ENCODE assay signal across 15 cellular contexts in the genomic region with DNA sequence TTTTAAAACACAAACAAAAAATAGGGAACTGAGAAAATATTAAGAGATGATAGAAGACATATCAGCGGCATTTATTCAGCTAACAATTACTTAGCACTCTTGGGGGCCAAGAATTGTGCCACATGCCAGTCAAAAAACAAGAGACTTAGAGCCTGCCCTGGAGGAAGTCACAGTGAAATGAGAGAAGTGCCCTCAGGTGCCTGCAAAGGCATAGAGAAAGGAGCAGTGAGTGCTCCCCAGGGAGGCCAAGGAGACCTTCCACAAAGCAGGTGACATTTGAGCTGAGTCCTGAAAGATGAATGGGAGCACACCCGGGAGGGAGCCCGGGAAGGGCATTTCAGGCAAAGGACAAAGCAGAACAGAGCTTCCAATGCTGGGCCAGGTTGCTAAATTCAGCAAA.
DNase-seq lines count a peak whose midpoint lies in the region; ATAC-seq and TF ChIP-seq lines count a peak whose summit lies in the region.
"Had no signal": no experiment of that assay in that cellular context is flagged by ENCODE, and none has a peak within 500 bp of the region (broad histone marks: within the 10 kb centered on the region; RNA-seq: fewer than 3 reads in every experiment).

No MANE protein-coding gene starts in this region.

- H3K18ac ChIP-seq in IMR-90 (ENCODE audit: low read depth, low read length), result no peak overlapping the region

- peak overlapping the region; percentile 64; the same call in 1 of the 2 replicates for H3K4ac ChIP-seq in IMR-90 (ENCODE audit: low read depth, low read length)

- dilution Hi-C loops in IMR-90 (cut with HindIII; ENCODE audit: low sequenced_read_pairs, unreplicated experiment), result no loop called here

- no peak overlapping the region for H2BK5ac ChIP-seq in IMR-90 (ENCODE audit: low read depth, low read length, poor library complexity, severe bottlenecking)

- H3K27ac ChIP-seq in IMR-90 (ENCODE audit: insufficient read depth, low read length), result no peak overlapping the region
- no peak overlapping the region for H3K27ac ChIP-seq in ovary

- no peak overlapping the region for H3K9ac ChIP-seq in IMR-90 (ENCODE audit: low read depth, low read length)
- H3K9ac ChIP-seq: SK-N-SH had no signal

- 0 out of 2 replicates have a peak overlapping the region, but pooled peaks have one; percentile 13 for H3K14ac ChIP-seq in IMR-90 (replicated peaks; ENCODE audit: low read depth, low read length)

- TF ChIP-seq EP300 in ovary (IDR thresholded peaks at IDR 0.05), result no peak

- TF ChIP-seq CTCF in IMR-90 (conservative IDR thresholded peaks at IDR 0.05; ENCODE audit: low read depth, low read length) (no peak), ovary (IDR thresholded peaks at IDR 0.05) (no peak), GM13977 (IDR thresholded peaks at IDR 0.05; ENCODE audit: extremely low read depth, insufficient read depth, missing control alignments) (no peak)

- peak overlapping the region in 1 of 2 experiments; percentile 29; a peak in 1 of 4 replicates for H4K8ac ChIP-seq in IMR-90 (ENCODE audit: low read depth in 2 of 2, low read length in 2 of 2)

- peak overlapping the region; percentile 60; the same call in 1 of the 2 replicates for H2BK120ac ChIP-seq in IMR-90 (ENCODE audit: low read depth, low read length)

- intact Hi-C loops in IMR-90 (cut with micrococcal nuclease), result loop anchor here (10.0 kb wide), 1 partner anchor 414 kb away; no protein-coding TSS in a partner anchor
- intact Hi-C loops in ovary (cut with DNase I), result no loop called here

- H3K4me3 ChIP-seq in IMR-90 (ENCODE audit: insufficient read depth, low read depth, low read length) (no peak overlapping the region), ovary (no peak overlapping the region)

- WGBS in IMR-90 (ENCODE audit: extremely low coverage in 2 of 2, insufficient read length in 1 of 2), 2 experiments, result no CpG with 5 or more reads among the region's 3 CpGs
- 73 to 77% (median 74%) methylated on average over 3 of the region's 3 CpGs for WGBS in ovary, 3 donors

- H3K4me2 ChIP-seq in IMR-90 (ENCODE audit: low read depth, low read length), result no peak overlapping the region
- H3K4me2 ChIP-seq: SK-N-SH had no signal

- H3K27me3 ChIP-seq in IMR-90 (ENCODE audit: control insufficient read depth, insufficient read depth, low read length), result no peaks in the 10 kb centered on the region
- H3K27me3 ChIP-seq in ovary, result no peaks in the 10 kb centered on the region

- POLR2A ChIA-PET in IMR-90 (lab: Charles Lee; ENCODE audit: unreplicated experiment), result no interaction called here

- 0 out of 4 replicates have a peak, but pooled peaks cover 0 to 5% of the 10 kb centered on the region in 2 experiments for H3K79me1 ChIP-seq in IMR-90 (ENCODE audit: low read depth in 1 of 2, low read length in 2 of 2)

- H2AFZ ChIP-seq in IMR-90 (replicated peaks; ENCODE audit: low read length, poor library complexity), result peak overlapping the region; percentile 9

- H3K9me1 ChIP-seq in IMR-90 (ENCODE audit: insufficient read depth, low read length), result peaks cover 9% of the 10 kb centered on the region

- no peak overlapping the region for H2AK9ac ChIP-seq in IMR-90 (replicated peaks; ENCODE audit: low read depth, low read length, poor library complexity)

- no peak overlapping the region; the same call in 1 of the 2 replicates for H4K91ac ChIP-seq in IMR-90 (ENCODE audit: insufficient read depth, low read depth, low read length)

- no peak for TF ChIP-seq RAD21 in IMR-90 (IDR thresholded peaks at IDR 0.05; ENCODE audit: low read length)

- H2BK15ac ChIP-seq in IMR-90 (ENCODE audit: low read depth, low read length), result peak overlapping the region; percentile 54; the same call in 1 of the 3 replicates

- H3K56ac ChIP-seq in IMR-90 (ENCODE audit: extremely low read depth, insufficient read depth, low read length), result no peak overlapping the region

- H3K4me1 ChIP-seq in IMR-90 (ENCODE audit: control insufficient read depth, insufficient read depth, low read length) (peaks cover 13% of the 10 kb centered on the region), ovary (ENCODE audit: insufficient read depth) (no peaks in the 10 kb centered on the region)

- H3K23ac ChIP-seq in IMR-90 (ENCODE audit: low read depth, low read length), result no peak overlapping the region

- H3K36me3 ChIP-seq in IMR-90 (ENCODE audit: control insufficient read depth, insufficient read depth, low read length), result no peaks in the 10 kb centered on the region
- H3K36me3 ChIP-seq in ovary, result no peaks in the 10 kb centered on the region

- CTCF ChIA-PET in IMR-90 (lab: Yijun Ruan, JAX), result no interaction called here

- peak overlapping the region; percentile 20; the same call in 1 of the 2 replicates for H4K5ac ChIP-seq in IMR-90 (ENCODE audit: low read depth, low read length)

- H2AK5ac ChIP-seq in IMR-90 (ENCODE audit: low read depth, low read length), result peak overlapping the region; percentile 86

- H3K9me3 ChIP-seq in IMR-90 (ENCODE audit: control insufficient read depth, insufficient read depth, low read length) (peaks cover 2% of the 10 kb centered on the region), ovary (no peaks in the 10 kb centered on the region)
- H3K9me3 ChIP-seq: SK-N-SH had no signal

- DNase-seq in DMS153 (lab: John Stamatoyannopoulos, UW) (peak; percentile 53), IMR-90 (no peak), NOMO-1 treated with dmso at 0.1 percent for 144 hours (lab: John Stamatoyannopoulos, UW; ENCODE audit: unreplicated experiment) (peak; percentile 8), left kidney (ENCODE audit: low read depth, low spot score) (peak; percentile 35), ovary (no peak), GM13977 (ENCODE audit: low spot score) (no peak), GOT3 (lab: John Stamatoyannopoulos, UW) (no peak)
- DNase-seq: activated CD4-positive, CD25-positive, alpha-beta regulatory T cell; activated T-cell treated with anti-CD3 and anti-CD28 coated beads, Interleukin-2, amount 50 U/mL, for 4 hours; CD8-positive, alpha-beta T cell; effector CD4-positive, alpha-beta T cell; foreskin fibroblast; NCI-H226; SK-N-SH had no signal

- peak overlapping the region; percentile 87; the same call in 1 of the 2 replicates for H2BK20ac ChIP-seq in IMR-90 (ENCODE audit: low read depth, low read length)

- H4K20me1 ChIP-seq in IMR-90 (ENCODE audit: insufficient read depth, low read length), result no peaks in the 10 kb centered on the region

- no TSS peak for BruUV-seq in IMR-90 (replicated peaks; lab: Mats Ljungman, UMichigan)

- no peak for ATAC-seq in IMR-90 (ENCODE audit: low read depth)
- ATAC-seq in GM18517 (IDR thresholded peaks at IDR 0.05; ENCODE audit: unreplicated experiment), result no peak
- ATAC-seq: activated T-cell treated with anti-CD3 and anti-CD28 coated beads, Interleukin-2, amount 50 U/mL, for 4 hours; CD8-positive, alpha-beta T cell had no signal

- TF ChIP-seq POLR2A in IMR-90 (IDR thresholded peaks at IDR 0.05; ENCODE audit: low read depth, low read length), result no peak
- TF ChIP-seq POLR2A in ovary (IDR thresholded peaks at IDR 0.05), result no peak

- in situ Hi-C loops in IMR-90 (cut with MboI; ENCODE audit: low sequenced_read_pairs) (no loop called here), GM13977 (cut with MboI; ENCODE audit: low pct_unique_long_range_greater_than_20kb, low sequenced_read_pairs, unreplicated experiment) (no loop called here)

TF ChIP-seq in IMR-90, 13 proteins besides CTCF, POLR2A, EP300 and RAD21:
- TF ChIP-seq BHLHE40 (IDR thresholded peaks at IDR 0.05; ENCODE audit: low read depth, low read length) (no peak), RCOR1 (IDR thresholded peaks at IDR 0.05; ENCODE audit: insufficient replicate concordance, low read length) (no peak), SMC3 (IDR thresholded peaks at IDR 0.05; ENCODE audit: low read depth, low read length) (no peak), RFX5 (IDR thresholded peaks at IDR 0.05; ENCODE audit: low read depth, low read length) (no peak), CHD1 (IDR thresholded peaks at IDR 0.05; ENCODE audit: low read depth, low read length) (no peak), MAFK (IDR thresholded peaks at IDR 0.05; ENCODE audit: low read depth, low read length) (no peak), MXI1 (IDR thresholded peaks at IDR 0.05; ENCODE audit: borderline replicate concordance, low read depth, low read length) (no peak), FOS (IDR thresholded peaks at IDR 0.05; ENCODE audit: low read depth, low read length) (no peak)
- TF ChIP-seq, protein P1, sequence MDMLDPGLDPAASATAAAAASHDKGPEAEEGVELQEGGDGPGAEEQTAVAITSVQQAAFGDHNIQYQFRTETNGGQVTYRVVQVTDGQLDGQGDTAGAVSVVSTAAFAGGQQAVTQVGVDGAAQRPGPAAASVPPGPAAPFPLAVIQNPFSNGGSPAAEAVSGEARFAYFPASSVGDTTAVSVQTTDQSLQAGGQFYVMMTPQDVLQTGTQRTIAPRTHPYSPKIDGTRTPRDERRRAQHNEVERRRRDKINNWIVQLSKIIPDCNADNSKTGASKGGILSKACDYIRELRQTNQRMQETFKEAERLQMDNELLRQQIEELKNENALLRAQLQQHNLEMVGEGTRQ (IDR thresholded peaks at IDR 0.05; ENCODE audit: low read depth, low read length), result no peak

Comparison
In these comparisons a context has a peak if more than half of its experiments do, and no peak if none do; other contexts are left out.
1. DNase-seq: peak in DMS153 (single experiment), NOMO-1 treated with dmso at 0.1 percent for 144 hours (single experiment) and left kidney (single experiment); none in IMR-90 (single experiment), ovary (0 of 5), GM13977 (single experiment) and GOT3 (single experiment).